8 cellular contexts compared by ENCODE assay signal in genomic region chr6:137870744-137871247, GRCh38. TPM values are rescaled to one million over a fixed set of nuclear protein-coding genes. Genes with fewer than 3 reads are reported as not detected.
A peak's percentile ranks its signal among the peaks of the same experiment; 100 is the strongest.
DNase-seq lines count a peak whose midpoint lies in the region; ATAC-seq and TF ChIP-seq lines count a peak whose summit lies in the region.

No MANE protein-coding gene starts in this region.

- peak overlapping the region; percentile 8 for H3K4me3 Mint-ChIP-seq in Calu3 (ENCODE audit: low read depth, unreplicated experiment)
- H3K4me3 Mint-ChIP-seq in T-cell, result peak overlapping the region; percentile 92 to 98 (median 96)
- H3K4me3 Mint-ChIP-seq in endothelial cell (ENCODE audit: unreplicated experiment), result peak overlapping the region; percentile 48

- ATAC-seq in GM21717 (IDR thresholded peaks at IDR 0.05; ENCODE audit: unreplicated experiment) (peak; percentile 16), T-cell (replicated peaks in 1 of 4) (peak in 1 of 4 experiments; percentile 5), SK-N-SH treated with all-trans-retinoic acid at 6 μM for 48 hours (no peak)

- DNase-seq in Calu3, result no peak
- DNase-seq in T-cell, result peak in 14 of 34 experiments; percentile 28 to 65 (median 41)
- no peak for DNase-seq in endothelial cell (ENCODE audit: low spot score)
- DNase-seq in stimulated activated naive CD4-positive, alpha-beta T cell treated with Interleukin-2 at 50 U/mL for 16 hours (lab: John Stamatoyannopoulos, UW), result peak; percentile 37
- DNase-seq in SKM-1 (lab: John Stamatoyannopoulos, UW; ENCODE audit: unreplicated experiment), result no peak
- DNase-seq in SW 1271 (lab: John Stamatoyannopoulos, UW), result no peak

- POLR2A ChIA-PET in T-cell (lab: Charles Lee), result interaction anchor here (0.5 to 9.2 kb wide), 26 partner anchors 7 to 393 kb away, joined by 3 to 204 read pairs (median 5); no protein-coding TSS in a partner anchor

- intact Hi-C loops in Calu3 (cut with micrococcal nuclease; ENCODE audit: unreplicated experiment), result loop anchor here (5.0 kb wide), 1 partner anchor 37 kb away; no protein-coding TSS in a partner anchor

- CTCF ChIA-PET in Calu3 (lab: Charles Lee) (interaction anchor here (0.7 to 2.4 kb wide), 4 partner anchors 20 to 287 kb away, joined by 3 to 8 read pairs (median 4); no protein-coding TSS in a partner anchor), T-cell (lab: Charles Lee) (interaction anchor here (0.5 to 7.9 kb wide), 17 partner anchors 11 to 166 kb away, joined by 3 to 52 read pairs (median 5); no protein-coding TSS in a partner anchor)

- H3K27me3 Mint-ChIP-seq in Calu3 (ENCODE audit: unreplicated experiment) (no peaks in the 10 kb centered on the region), T-cell (no peaks in the 10 kb centered on the region), endothelial cell (ENCODE audit: unreplicated experiment) (peaks cover 10% of the 10 kb centered on the region)

- TF ChIP-seq CTCF in Calu3 (IDR thresholded peaks at IDR 0.05; ENCODE audit: unreplicated experiment), result no peak
- TF ChIP-seq CTCF in endothelial cell (IDR thresholded peaks at IDR 0.05; ENCODE audit: unreplicated experiment), result peak; percentile 30

- H3K4me1 Mint-ChIP-seq in Calu3 (ENCODE audit: low read depth, unreplicated experiment) (peaks cover 44% of the 10 kb centered on the region), T-cell (peaks cover 78 to 82% (median 82%) of the 10 kb centered on the region in 3 donors), endothelial cell (ENCODE audit: unreplicated experiment) (peaks cover 67% of the 10 kb centered on the region)

- H3K27ac Mint-ChIP-seq in Calu3 (ENCODE audit: unreplicated experiment), result no peak overlapping the region
- peak overlapping the region; percentile 95 to 98 for H3K27ac Mint-ChIP-seq in T-cell
- H3K27ac Mint-ChIP-seq in endothelial cell (ENCODE audit: unreplicated experiment), result no peak overlapping the region

- H3K9me3 Mint-ChIP-seq in Calu3 (ENCODE audit: low read depth, unreplicated experiment) (no peaks in the 10 kb centered on the region), T-cell (no peaks in the 10 kb centered on the region), endothelial cell (ENCODE audit: unreplicated experiment) (no peaks in the 10 kb centered on the region)

- H3K36me3 Mint-ChIP-seq in Calu3 (ENCODE audit: insufficient read depth, unreplicated experiment) (peaks cover 43% of the 10 kb centered on the region), T-cell (peaks cover 70% of the 10 kb centered on the region), endothelial cell (ENCODE audit: low read depth, unreplicated experiment) (peaks cover 6% of the 10 kb centered on the region)

- BruUV-seq in Calu3 (replicated peaks; lab: Mats Ljungman, UMichigan), result no TSS peak

TF ChIP-seq in SK-N-SH treated with all-trans-retinoic acid at 6 μM for 48 hours, 23 proteins besides CTCF, POLR2A, EP300 and RAD21:
- TF ChIP-seq SNAI2 (CRISPR knock-in tag; IDR thresholded peaks at IDR 0.05) (no peak), ARNTL (CRISPR knock-in tag; IDR thresholded peaks at IDR 0.05; ENCODE audit: borderline replicate concordance, low read depth) (no peak), PATZ1 (CRISPR knock-in tag; IDR thresholded peaks at IDR 0.05; ENCODE audit: borderline replicate concordance) (no peak), TCF4 (CRISPR knock-in tag; IDR thresholded peaks at IDR 0.05; ENCODE audit: borderline replicate concordance) (no peak), ZFP3 (CRISPR knock-in tag; IDR thresholded peaks at IDR 0.05) (no peak), OSR1 (CRISPR knock-in tag; IDR thresholded peaks at IDR 0.05) (no peak), CREB5 (CRISPR knock-in tag; IDR thresholded peaks at IDR 0.05; ENCODE audit: low read depth) (no peak), ZNF8 (CRISPR knock-in tag; IDR thresholded peaks at IDR 0.05) (no peak), CSDC2 (CRISPR knock-in tag; IDR thresholded peaks at IDR 0.05) (no peak), ZNF70 (CRISPR knock-in tag; IDR thresholded peaks at IDR 0.05) (no peak), ZNF565 (CRISPR knock-in tag; conservative IDR thresholded peaks at IDR 0.05; ENCODE audit: low read depth) (no peak), ESRRG (CRISPR knock-in tag; IDR thresholded peaks at IDR 0.05) (no peak), CSRNP3 (CRISPR knock-in tag; IDR thresholded peaks at IDR 0.05) (no peak)

RNA-seq across cellular contexts. Expression of gene TNFAIP3, which starts 3.7 kb away (rescaled TPM):
- total RNA-seq in Calu3 (2022) (19.4 and 22.6 TPM in 2 replicates), T-cell (1,000 to 10,000 TPM in 2 of 5 donors, 100 to 1,000 TPM in 3; 109 to 2,994 (median 145) TPM), endothelial cell (ENCODE audit: unreplicated experiment) (22.6 TPM)

Comparison
In these comparisons a context has a peak if more than half of its experiments do, and no peak if none do; other contexts are left out.
1. H3K27ac Mint-ChIP-seq: peak in T-cell (2 of 2); none in Calu3 (single experiment) and endothelial cell (single experiment).
2. H3K4me3 Mint-ChIP-seq: peak in every context shown above with its lines; median percentile 96 in T-cell; 48 in endothelial cell; 8 in Calu3.